ENCODE assay signal across 1 cellular context in the genomic region with DNA sequence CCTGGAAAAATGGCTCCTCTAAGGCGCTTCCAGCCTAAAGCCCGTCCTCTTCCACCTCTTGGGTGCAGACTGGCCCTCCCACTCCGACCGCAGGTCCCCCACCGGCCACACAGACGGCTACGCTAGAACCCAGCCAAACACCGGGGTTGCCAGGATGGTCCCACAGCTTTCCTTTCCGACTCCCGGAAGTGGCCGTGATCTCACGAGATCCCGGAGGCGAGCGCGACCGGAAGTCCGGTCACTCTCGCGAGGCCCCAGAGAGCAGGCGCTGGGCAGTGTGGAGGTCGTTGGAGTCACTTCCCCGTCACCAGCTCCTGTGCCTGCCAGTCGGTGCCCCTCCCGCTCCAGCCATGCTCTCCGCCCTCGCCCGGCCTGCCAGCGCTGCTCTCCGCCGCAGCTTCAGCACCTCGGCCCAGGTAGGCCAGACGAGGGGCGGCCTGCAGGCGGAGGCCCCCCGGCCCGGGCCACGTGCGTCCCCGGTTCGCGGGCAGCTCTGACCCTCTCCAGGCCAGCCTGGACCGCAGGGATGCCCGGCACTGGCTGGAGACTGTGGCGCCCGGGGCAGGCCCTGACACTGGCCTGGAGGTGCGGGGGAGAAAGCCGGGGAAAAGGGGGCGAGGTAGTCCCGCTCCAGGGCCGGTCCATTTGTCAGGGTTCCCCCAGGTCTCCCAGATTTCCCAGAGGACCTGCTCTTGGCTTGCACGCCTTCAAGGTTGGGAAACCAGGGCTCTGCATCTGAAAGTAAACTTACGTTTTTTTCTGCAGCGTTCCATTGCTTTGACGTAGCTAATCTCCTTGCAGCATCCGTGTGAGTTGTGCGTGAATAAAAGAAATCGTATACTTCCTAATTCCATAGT.
TF ChIP-seq lines count a peak whose summit lies in the region.

A gene with protein sequence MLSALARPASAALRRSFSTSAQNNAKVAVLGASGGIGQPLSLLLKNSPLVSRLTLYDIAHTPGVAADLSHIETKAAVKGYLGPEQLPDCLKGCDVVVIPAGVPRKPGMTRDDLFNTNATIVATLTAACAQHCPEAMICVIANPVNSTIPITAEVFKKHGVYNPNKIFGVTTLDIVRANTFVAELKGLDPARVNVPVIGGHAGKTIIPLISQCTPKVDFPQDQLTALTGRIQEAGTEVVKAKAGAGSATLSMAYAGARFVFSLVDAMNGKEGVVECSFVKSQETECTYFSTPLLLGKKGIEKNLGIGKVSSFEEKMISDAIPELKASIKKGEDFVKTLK (plus strand): TSS at position 296 of the 857 bp plus-strand sequence. CDS start 55 bp downstream, at position 351.
A gene with protein sequence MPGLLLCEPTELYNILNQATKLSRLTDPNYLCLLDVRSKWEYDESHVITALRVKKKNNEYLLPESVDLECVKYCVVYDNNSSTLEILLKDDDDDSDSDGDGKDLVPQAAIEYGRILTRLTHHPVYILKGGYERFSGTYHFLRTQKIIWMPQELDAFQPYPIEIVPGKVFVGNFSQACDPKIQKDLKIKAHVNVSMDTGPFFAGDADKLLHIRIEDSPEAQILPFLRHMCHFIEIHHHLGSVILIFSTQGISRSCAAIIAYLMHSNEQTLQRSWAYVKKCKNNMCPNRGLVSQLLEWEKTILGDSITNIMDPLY (minus strand): TSS at position 190 of the 857 bp plus-strand sequence. CDS start 17,477 bp downstream, outside the sequence.

TF ChIP-seq in HepG2, 621 proteins besides CTCF, POLR2A, EP300 and RAD21 (continued from another document):
- TF ChIP-seq, protein P1, sequence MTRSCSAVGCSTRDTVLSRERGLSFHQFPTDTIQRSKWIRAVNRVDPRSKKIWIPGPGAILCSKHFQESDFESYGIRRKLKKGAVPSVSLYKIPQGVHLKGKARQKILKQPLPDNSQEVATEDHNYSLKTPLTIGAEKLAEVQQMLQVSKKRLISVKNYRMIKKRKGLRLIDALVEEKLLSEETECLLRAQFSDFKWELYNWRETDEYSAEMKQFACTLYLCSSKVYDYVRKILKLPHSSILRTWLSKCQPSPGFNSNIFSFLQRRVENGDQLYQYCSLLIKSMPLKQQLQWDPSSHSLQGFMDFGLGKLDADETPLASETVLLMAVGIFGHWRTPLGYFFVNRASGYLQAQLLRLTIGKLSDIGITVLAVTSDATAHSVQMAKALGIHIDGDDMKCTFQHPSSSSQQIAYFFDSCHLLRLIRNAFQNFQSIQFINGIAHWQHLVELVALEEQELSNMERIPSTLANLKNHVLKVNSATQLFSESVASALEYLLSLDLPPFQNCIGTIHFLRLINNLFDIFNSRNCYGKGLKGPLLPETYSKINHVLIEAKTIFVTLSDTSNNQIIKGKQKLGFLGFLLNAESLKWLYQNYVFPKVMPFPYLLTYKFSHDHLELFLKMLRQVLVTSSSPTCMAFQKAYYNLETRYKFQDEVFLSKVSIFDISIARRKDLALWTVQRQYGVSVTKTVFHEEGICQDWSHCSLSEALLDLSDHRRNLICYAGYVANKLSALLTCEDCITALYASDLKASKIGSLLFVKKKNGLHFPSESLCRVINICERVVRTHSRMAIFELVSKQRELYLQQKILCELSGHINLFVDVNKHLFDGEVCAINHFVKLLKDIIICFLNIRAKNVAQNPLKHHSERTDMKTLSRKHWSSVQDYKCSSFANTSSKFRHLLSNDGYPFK (CRISPR knock-in tag; IDR thresholded peaks at IDR 0.05; ENCODE audit: borderline replicate concordance), result peak; percentile 86; the same call in 1 of the 2 replicates
- TF ChIP-seq ZKSCAN8 (CRISPR knock-in tag; IDR thresholded peaks at IDR 0.05; ENCODE audit: borderline replicate concordance), result peak; percentile 48; the same call in 1 of the 2 replicates
- peak; percentile 41; the same call in 1 of the 2 replicates for TF ChIP-seq TOPORS (CRISPR knock-in tag; IDR thresholded peaks at IDR 0.05)
- no peak for TF ChIP-seq POLR2AphosphoS2 (IDR thresholded peaks at IDR 0.05; ENCODE audit: low read depth, low read length)
- TF ChIP-seq HOXA5 (CRISPR knock-in tag; IDR thresholded peaks at IDR 0.05), result peak; percentile 88
- TF ChIP-seq MYC (CRISPR knock-in tag; IDR thresholded peaks at IDR 0.05; ENCODE audit: borderline replicate concordance), result peak; percentile 97
- TF ChIP-seq NFE2L2 (IDR thresholded peaks at IDR 0.05; ENCODE audit: low read length), result no peak
- no peak for TF ChIP-seq ZKSCAN5 (CRISPR knock-in tag; IDR thresholded peaks at IDR 0.05)
- TF ChIP-seq SMARCE1 (IDR thresholded peaks at IDR 0.05; ENCODE audit: borderline replicate concordance), result no peak
- peak; percentile 71 for TF ChIP-seq YY1 (IDR thresholded peaks at IDR 0.05; ENCODE audit: insufficient read depth, insufficient replicate concordance, low read depth, low read length)
- TF ChIP-seq NFKBIZ (CRISPR knock-in tag; IDR thresholded peaks at IDR 0.05), result 0 out of 2 replicates have a peak, but pooled peaks have one; percentile 58
- peak; percentile 71; the same call in 1 of the 2 replicates for TF ChIP-seq ZSCAN9 (CRISPR knock-in tag; IDR thresholded peaks at IDR 0.05; ENCODE audit: borderline replicate concordance)
- TF ChIP-seq, protein P2, sequence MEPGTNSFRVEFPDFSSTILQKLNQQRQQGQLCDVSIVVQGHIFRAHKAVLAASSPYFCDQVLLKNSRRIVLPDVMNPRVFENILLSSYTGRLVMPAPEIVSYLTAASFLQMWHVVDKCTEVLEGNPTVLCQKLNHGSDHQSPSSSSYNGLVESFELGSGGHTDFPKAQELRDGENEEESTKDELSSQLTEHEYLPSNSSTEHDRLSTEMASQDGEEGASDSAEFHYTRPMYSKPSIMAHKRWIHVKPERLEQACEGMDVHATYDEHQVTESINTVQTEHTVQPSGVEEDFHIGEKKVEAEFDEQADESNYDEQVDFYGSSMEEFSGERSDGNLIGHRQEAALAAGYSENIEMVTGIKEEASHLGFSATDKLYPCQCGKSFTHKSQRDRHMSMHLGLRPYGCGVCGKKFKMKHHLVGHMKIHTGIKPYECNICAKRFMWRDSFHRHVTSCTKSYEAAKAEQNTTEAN (CRISPR knock-in tag; conservative IDR thresholded peaks at IDR 0.05), result peak; percentile 68; the same call in 1 of the 2 replicates
- no peak; the same call in 1 of the 2 replicates for TF ChIP-seq ZNF431 (CRISPR knock-in tag; IDR thresholded peaks at IDR 0.05; ENCODE audit: borderline replicate concordance, low read depth)
- peak; percentile 78 for TF ChIP-seq ZNF777 (CRISPR knock-in tag; IDR thresholded peaks at IDR 0.05)
- TF ChIP-seq ZNF556 (CRISPR knock-in tag; IDR thresholded peaks at IDR 0.05; ENCODE audit: borderline replicate concordance), result peak; percentile 72; the same call in 1 of the 2 replicates
- peak; percentile 90 for TF ChIP-seq IRF2 (CRISPR knock-in tag; IDR thresholded peaks at IDR 0.05)
- TF ChIP-seq ZNF460 (CRISPR knock-in tag; IDR thresholded peaks at IDR 0.05; ENCODE audit: borderline replicate concordance), result no peak
- no peak for TF ChIP-seq ZNF296 (CRISPR knock-in tag; conservative IDR thresholded peaks at IDR 0.05)
- TF ChIP-seq, protein P3, sequence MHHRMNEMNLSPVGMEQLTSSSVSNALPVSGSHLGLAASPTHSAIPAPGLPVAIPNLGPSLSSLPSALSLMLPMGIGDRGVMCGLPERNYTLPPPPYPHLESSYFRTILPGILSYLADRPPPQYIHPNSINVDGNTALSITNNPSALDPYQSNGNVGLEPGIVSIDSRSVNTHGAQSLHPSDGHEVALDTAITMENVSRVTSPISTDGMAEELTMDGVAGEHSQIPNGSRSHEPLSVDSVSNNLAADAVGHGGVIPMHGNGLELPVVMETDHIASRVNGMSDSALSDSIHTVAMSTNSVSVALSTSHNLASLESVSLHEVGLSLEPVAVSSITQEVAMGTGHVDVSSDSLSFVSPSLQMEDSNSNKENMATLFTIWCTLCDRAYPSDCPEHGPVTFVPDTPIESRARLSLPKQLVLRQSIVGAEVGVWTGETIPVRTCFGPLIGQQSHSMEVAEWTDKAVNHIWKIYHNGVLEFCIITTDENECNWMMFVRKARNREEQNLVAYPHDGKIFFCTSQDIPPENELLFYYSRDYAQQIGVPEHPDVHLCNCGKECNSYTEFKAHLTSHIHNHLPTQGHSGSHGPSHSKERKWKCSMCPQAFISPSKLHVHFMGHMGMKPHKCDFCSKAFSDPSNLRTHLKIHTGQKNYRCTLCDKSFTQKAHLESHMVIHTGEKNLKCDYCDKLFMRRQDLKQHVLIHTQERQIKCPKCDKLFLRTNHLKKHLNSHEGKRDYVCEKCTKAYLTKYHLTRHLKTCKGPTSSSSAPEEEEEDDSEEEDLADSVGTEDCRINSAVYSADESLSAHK (CRISPR knock-in tag; IDR thresholded peaks at IDR 0.05; ENCODE audit: borderline replicate concordance), result no peak
- no peak for TF ChIP-seq ZNF775 (CRISPR knock-in tag; IDR thresholded peaks at IDR 0.05; ENCODE audit: borderline replicate concordance)
- TF ChIP-seq, protein P4, sequence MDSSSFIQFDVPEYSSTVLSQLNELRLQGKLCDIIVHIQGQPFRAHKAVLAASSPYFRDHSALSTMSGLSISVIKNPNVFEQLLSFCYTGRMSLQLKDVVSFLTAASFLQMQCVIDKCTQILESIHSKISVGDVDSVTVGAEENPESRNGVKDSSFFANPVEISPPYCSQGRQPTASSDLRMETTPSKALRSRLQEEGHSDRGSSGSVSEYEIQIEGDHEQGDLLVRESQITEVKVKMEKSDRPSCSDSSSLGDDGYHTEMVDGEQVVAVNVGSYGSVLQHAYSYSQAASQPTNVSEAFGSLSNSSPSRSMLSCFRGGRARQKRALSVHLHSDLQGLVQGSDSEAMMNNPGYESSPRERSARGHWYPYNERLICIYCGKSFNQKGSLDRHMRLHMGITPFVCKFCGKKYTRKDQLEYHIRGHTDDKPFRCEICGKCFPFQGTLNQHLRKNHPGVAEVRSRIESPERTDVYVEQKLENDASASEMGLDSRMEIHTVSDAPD (CRISPR knock-in tag; IDR thresholded peaks at IDR 0.05), result peak; percentile 32; the same call in 1 of the 2 replicates
- peak; percentile 99; the same call in 1 of the 2 replicates for TF ChIP-seq ARNT2 (CRISPR knock-in tag; IDR thresholded peaks at IDR 0.05; ENCODE audit: low read depth)
- TF ChIP-seq NRL (CRISPR knock-in tag; IDR thresholded peaks at IDR 0.05; ENCODE audit: borderline replicate concordance), result peak; percentile 82; the same call in 1 of the 2 replicates
- peak; percentile 59; the same call in 1 of the 2 replicates for TF ChIP-seq GATA4 (IDR thresholded peaks at IDR 0.05; ENCODE audit: borderline replicate concordance, low read depth)
- TF ChIP-seq, protein P5, sequence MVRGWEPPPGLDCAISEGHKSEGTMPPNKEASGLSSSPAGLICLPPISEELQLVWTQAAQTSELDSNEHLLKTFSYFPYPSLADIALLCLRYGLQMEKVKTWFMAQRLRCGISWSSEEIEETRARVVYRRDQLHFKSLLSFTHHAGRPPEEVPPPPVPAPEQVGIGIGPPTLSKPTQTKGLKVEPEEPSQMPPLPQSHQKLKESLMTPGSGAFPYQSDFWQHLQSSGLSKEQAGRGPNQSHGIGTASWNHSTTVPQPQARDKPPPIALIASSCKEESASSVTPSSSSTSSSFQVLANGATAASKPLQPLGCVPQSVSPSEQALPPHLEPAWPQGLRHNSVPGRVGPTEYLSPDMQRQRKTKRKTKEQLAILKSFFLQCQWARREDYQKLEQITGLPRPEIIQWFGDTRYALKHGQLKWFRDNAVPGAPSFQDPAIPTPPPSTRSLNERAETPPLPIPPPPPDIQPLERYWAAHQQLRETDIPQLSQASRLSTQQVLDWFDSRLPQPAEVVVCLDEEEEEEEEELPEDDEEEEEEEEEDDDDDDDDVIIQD (CRISPR knock-in tag; IDR thresholded peaks at IDR 0.05; ENCODE audit: low read depth), result 0 out of 2 replicates have a peak, but pooled peaks have one; percentile 24
- no peak for TF ChIP-seq ZC3H4 (CRISPR knock-in tag; IDR thresholded peaks at IDR 0.05; ENCODE audit: borderline replicate concordance)
- TF ChIP-seq ZNF747 (CRISPR knock-in tag; IDR thresholded peaks at IDR 0.05; ENCODE audit: borderline replicate concordance), result no peak
- TF ChIP-seq HNRNPK (IDR thresholded peaks at IDR 0.05; ENCODE audit: low read depth, low read length, poor library complexity, severe bottlenecking), result peak; percentile 50
- no peak for TF ChIP-seq ZNF17 (CRISPR knock-in tag; IDR thresholded peaks at IDR 0.05)
- TF ChIP-seq, protein P6, sequence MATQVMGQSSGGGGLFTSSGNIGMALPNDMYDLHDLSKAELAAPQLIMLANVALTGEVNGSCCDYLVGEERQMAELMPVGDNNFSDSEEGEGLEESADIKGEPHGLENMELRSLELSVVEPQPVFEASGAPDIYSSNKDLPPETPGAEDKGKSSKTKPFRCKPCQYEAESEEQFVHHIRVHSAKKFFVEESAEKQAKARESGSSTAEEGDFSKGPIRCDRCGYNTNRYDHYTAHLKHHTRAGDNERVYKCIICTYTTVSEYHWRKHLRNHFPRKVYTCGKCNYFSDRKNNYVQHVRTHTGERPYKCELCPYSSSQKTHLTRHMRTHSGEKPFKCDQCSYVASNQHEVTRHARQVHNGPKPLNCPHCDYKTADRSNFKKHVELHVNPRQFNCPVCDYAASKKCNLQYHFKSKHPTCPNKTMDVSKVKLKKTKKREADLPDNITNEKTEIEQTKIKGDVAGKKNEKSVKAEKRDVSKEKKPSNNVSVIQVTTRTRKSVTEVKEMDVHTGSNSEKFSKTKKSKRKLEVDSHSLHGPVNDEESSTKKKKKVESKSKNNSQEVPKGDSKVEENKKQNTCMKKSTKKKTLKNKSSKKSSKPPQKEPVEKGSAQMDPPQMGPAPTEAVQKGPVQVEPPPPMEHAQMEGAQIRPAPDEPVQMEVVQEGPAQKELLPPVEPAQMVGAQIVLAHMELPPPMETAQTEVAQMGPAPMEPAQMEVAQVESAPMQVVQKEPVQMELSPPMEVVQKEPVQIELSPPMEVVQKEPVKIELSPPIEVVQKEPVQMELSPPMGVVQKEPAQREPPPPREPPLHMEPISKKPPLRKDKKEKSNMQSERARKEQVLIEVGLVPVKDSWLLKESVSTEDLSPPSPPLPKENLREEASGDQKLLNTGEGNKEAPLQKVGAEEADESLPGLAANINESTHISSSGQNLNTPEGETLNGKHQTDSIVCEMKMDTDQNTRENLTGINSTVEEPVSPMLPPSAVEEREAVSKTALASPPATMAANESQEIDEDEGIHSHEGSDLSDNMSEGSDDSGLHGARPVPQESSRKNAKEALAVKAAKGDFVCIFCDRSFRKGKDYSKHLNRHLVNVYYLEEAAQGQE (IDR thresholded peaks at IDR 0.05; ENCODE audit: borderline replicate concordance in 1 of 2, low read depth in 1 of 2, low read length in 2 of 2), result 0 out of 4 replicates have a peak, but pooled peaks of 1 of the 2 experiments have one; percentile 15
- TF ChIP-seq, protein P7, sequence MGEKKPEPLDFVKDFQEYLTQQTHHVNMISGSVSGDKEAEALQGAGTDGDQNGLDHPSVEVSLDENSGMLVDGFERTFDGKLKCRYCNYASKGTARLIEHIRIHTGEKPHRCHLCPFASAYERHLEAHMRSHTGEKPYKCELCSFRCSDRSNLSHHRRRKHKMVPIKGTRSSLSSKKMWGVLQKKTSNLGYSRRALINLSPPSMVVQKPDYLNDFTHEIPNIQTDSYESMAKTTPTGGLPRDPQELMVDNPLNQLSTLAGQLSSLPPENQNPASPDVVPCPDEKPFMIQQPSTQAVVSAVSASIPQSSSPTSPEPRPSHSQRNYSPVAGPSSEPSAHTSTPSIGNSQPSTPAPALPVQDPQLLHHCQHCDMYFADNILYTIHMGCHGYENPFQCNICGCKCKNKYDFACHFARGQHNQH (CRISPR knock-in tag; IDR thresholded peaks at IDR 0.05), result peak; percentile 92
TF ChIP-seq in HepG2: peak in this region for 316.
